ENCODE assay signal across 26 cellular contexts in the genomic region with DNA sequence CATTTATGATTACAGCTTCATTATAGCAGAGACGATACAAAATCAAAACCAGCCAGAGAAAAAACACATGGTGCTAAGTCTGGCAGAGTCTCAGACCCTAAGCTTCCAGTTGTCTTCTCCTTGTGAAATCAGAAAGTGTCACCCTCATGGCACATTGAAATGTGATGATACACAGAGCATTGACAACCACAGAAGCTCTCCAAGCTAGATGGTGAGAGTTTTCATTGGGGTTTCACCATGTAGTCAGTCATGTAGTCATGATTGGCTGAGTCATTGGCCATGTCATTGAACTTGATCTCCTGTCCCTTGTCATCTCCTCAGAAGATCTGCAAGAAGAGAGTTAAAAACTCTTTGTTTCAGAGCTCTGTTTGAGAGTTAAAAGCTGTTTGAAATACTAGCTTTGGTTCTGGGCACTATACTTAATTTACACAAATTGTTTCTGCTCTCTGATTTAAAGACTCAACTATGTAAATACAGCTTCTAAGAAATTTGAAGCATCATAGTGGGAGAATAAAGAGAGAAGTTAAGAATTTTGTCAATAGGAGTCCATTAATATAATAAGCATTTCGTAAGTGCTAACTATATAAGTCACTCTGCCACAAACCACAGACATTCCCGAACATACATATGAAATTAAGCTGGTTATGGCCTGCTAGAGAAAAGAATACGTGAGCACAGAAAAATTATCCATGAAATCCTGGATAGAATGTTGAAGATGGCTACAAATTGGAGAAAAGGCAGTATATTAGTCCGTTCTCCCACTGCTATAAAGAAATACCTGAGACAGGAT.
DNase-seq lines count a peak whose midpoint lies in the region; ATAC-seq and TF ChIP-seq lines count a peak whose summit lies in the region.
"Had no signal": no experiment of that assay in that cellular context is flagged by ENCODE, and none has a peak within 500 bp of the region (broad histone marks: within the 10 kb centered on the region; RNA-seq: fewer than 3 reads in every experiment).

No MANE protein-coding gene starts in this region.

- no peaks in the 10 kb centered on the region for H3K79me2 ChIP-seq in SK-N-SH (ENCODE audit: insufficient read depth)
- H3K79me2 ChIP-seq in smooth muscle cell (ENCODE audit: low read depth) = no peaks in the 10 kb centered on the region

- peak overlapping the region; percentile 4; the same call in 1 of the 2 replicates for H2AFZ ChIP-seq in SK-N-SH (ENCODE audit: low read depth)
- no peak overlapping the region for H2AFZ ChIP-seq in smooth muscle cell (ENCODE audit: low read depth)

- no peak for TF ChIP-seq RAD21 in SK-N-SH (IDR thresholded peaks at IDR 0.05; ENCODE audit: low read length)

- WGBS in SK-N-SH (ENCODE audit: low lambda C conversion rate) = 80% methylated on average over 5 of the region's 5 CpGs
- 73% methylated on average over 5 of the region's 5 CpGs for WGBS in smooth muscle cell (ENCODE audit: low lambda C conversion rate)

- CTCF ChIA-PET in SK-N-SH (lab: Yijun Ruan, JAX) = interaction anchor here (1.3 kb wide), 1 partner anchor 40 kb away, joined by 3 read pairs; no protein-coding TSS in a partner anchor

- no peak for DNase-seq in SK-N-SH
- DNase-seq in RKO (ENCODE audit: low spot score) = peak; percentile 9
- DNase-seq in smooth muscle cell (lab: John Stamatoyannopoulos, UW; ENCODE audit: unreplicated experiment) = no peak
- DNase-seq in dorsolateral prefrontal cortex = no peak
- DNase-seq in GM19238 (ENCODE audit: insufficient read length, low spot score) = no peak
- DNase-seq: 8988T; activated CD4-positive, alpha-beta T cell treated with anti-CD3 and anti-CD28 coated beads, Interleukin-2, amount 50 U/mL, for 4 hours; activated naive CD4-positive, alpha-beta T cell; Caco-2; DND-41; gastrocnemius medialis; mammary epithelial cell; NCI-H1105 treated with DMSO at 0.1 percent for 48 hours; NCI-H2171 treated with DMSO at 0.1 percent for 48 hours; NCI-H526; SIG-M5; T-helper 17 cell; upper lobe of left lung; WERI-Rb-1 had no signal

- H3K9ac ChIP-seq in SK-N-SH = no peak overlapping the region
- no peak overlapping the region for H3K9ac ChIP-seq in smooth muscle cell (ENCODE audit: low read depth)

- no peak for TF ChIP-seq CTCF in SK-N-SH (IDR thresholded peaks at IDR 0.05)
- TF ChIP-seq CTCF in smooth muscle cell (IDR thresholded peaks at IDR 0.05; ENCODE audit: borderline replicate concordance, insufficient read depth, poor library complexity, severe bottlenecking) = no peak
- TF ChIP-seq CTCF in dorsolateral prefrontal cortex (IDR thresholded peaks at IDR 0.05 in 54 of 56, conservative IDR thresholded peaks at IDR 0.05 in 2 of 56; ENCODE audit: low read depth in 1 of 56, partially characterized antibody in 56 of 56) = no peak

- no peak for TF ChIP-seq EP300 in SK-N-SH (IDR thresholded peaks at IDR 0.05; ENCODE audit: borderline replicate concordance in 1 of 2, low read depth in 1 of 2, low read length in 1 of 2)

- H3K9me3 ChIP-seq in SK-N-SH (no peaks in the 10 kb centered on the region), smooth muscle cell (replicated peaks; ENCODE audit: low read depth) (no peaks in the 10 kb centered on the region)
- H3K9me3 ChIP-seq: Caco-2, gastrocnemius medialis, HAP-1, neutrophil, upper lobe of left lung had no signal

- no peak overlapping the region for H3K4me3 ChIP-seq in SK-N-SH (ENCODE audit: low read depth in 2 of 2, low read length in 1 of 2)
- no peak overlapping the region for H3K4me3 ChIP-seq in smooth muscle cell
- H3K4me3 ChIP-seq in dorsolateral prefrontal cortex = no peak overlapping the region
- H3K4me3 ChIP-seq: gastrocnemius medialis, HAP-1, K562, skin epidermis, upper lobe of left lung had no signal

- H3K27me3 ChIP-seq in SK-N-SH (ENCODE audit: insufficient read depth) (no peaks in the 10 kb centered on the region), smooth muscle cell (ENCODE audit: low read depth) (no peaks in the 10 kb centered on the region), dorsolateral prefrontal cortex (no peaks in the 10 kb centered on the region)
- H3K27me3 ChIP-seq: gastrocnemius medialis, neutrophil, upper lobe of left lung had no signal

- H3K36me3 ChIP-seq in SK-N-SH (replicated peaks in 1 of 2; ENCODE audit: control insufficient read depth in 1 of 2, insufficient read depth in 2 of 2, low read length in 1 of 2) (no peaks in the 10 kb centered on the region), smooth muscle cell (ENCODE audit: low read depth) (no peaks in the 10 kb centered on the region)
- H3K36me3 ChIP-seq: gastrocnemius medialis, HAP-1, neutrophil, upper lobe of left lung, WERI-Rb-1 had no signal

- no peaks in the 10 kb centered on the region for H3K9me2 ChIP-seq in SK-N-SH

- H3K4me1 ChIP-seq in SK-N-SH (ENCODE audit: control insufficient read depth in 1 of 2, insufficient read depth in 2 of 2, low read depth in 1 of 2, low read length in 1 of 2) (no peaks in the 10 kb centered on the region), smooth muscle cell (ENCODE audit: low read depth) (no peaks in the 10 kb centered on the region)
- H3K4me1 ChIP-seq: Caco-2, gastrocnemius medialis, HAP-1, upper lobe of left lung had no signal

- ATAC-seq in SK-N-SH treated with all-trans-retinoic acid at 6 μM for 48 hours (no peak), HG03442 (IDR thresholded peaks at IDR 0.05; ENCODE audit: unreplicated experiment) (peak; percentile 79), HG03025 (IDR thresholded peaks at IDR 0.05; ENCODE audit: low FRiP score, unreplicated experiment) (no peak)
- ATAC-seq: gastrocnemius medialis, K562, T-helper 17 cell had no signal

- H3K27ac ChIP-seq in SK-N-SH (ENCODE audit: low read depth in 2 of 2, low read length in 1 of 2) (peak overlapping the region in 1 of 2 experiments; percentile 3; a peak in 1 of 4 replicates), smooth muscle cell (ENCODE audit: low read depth) (peak overlapping the region; percentile 19), dorsolateral prefrontal cortex (no peak overlapping the region)
- H3K27ac ChIP-seq: gastrocnemius medialis, neutrophil, skin epidermis, upper lobe of left lung, WERI-Rb-1 had no signal

- no peaks in the 10 kb centered on the region for H4K20me1 ChIP-seq in SK-N-SH (ENCODE audit: insufficient read depth)
- H4K20me1 ChIP-seq in smooth muscle cell (ENCODE audit: low read depth) = no peaks in the 10 kb centered on the region

- intact Hi-C loops in dorsolateral prefrontal cortex (cut with DNase I) = no loop called here

- H3K4me2 ChIP-seq in SK-N-SH = no peak overlapping the region
- H3K4me2 ChIP-seq in smooth muscle cell = no peak overlapping the region

- H3F3A ChIP-seq in SK-N-SH (replicated peaks; ENCODE audit: insufficient read depth) (peaks cover 3% of the 10 kb centered on the region), smooth muscle cell (ENCODE audit: low read depth) (no peaks in the 10 kb centered on the region)

- POLR2A ChIA-PET in SK-N-SH (lab: Yijun Ruan, JAX) = no interaction called here

TF ChIP-seq in SK-N-SH, 30 proteins besides CTCF, POLR2A, EP300 and RAD21 (continues in another document):
- TF ChIP-seq CHD2 (IDR thresholded peaks at IDR 0.05; ENCODE audit: low read length, partially characterized antibody) (no peak), ELF1 (IDR thresholded peaks at IDR 0.05) (no peak), TCF12 (IDR thresholded peaks at IDR 0.05) (no peak), GABPA (IDR thresholded peaks at IDR 0.05; ENCODE audit: low read depth) (no peak), YY1 (IDR thresholded peaks at IDR 0.05; ENCODE audit: low read depth) (no peak), RFX5 (IDR thresholded peaks at IDR 0.05; ENCODE audit: low read length) (no peak), RCOR1 (IDR thresholded peaks at IDR 0.05; ENCODE audit: low read length) (no peak), GATA2 (CRISPR knock-in tag; IDR thresholded peaks at IDR 0.05) (no peak)
- TF ChIP-seq, protein P1, sequence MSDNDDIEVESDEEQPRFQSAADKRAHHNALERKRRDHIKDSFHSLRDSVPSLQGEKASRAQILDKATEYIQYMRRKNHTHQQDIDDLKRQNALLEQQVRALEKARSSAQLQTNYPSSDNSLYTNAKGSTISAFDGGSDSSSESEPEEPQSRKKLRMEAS (IDR thresholded peaks at IDR 0.05; ENCODE audit: low read depth) = no peak
- TF ChIP-seq, protein P2, sequence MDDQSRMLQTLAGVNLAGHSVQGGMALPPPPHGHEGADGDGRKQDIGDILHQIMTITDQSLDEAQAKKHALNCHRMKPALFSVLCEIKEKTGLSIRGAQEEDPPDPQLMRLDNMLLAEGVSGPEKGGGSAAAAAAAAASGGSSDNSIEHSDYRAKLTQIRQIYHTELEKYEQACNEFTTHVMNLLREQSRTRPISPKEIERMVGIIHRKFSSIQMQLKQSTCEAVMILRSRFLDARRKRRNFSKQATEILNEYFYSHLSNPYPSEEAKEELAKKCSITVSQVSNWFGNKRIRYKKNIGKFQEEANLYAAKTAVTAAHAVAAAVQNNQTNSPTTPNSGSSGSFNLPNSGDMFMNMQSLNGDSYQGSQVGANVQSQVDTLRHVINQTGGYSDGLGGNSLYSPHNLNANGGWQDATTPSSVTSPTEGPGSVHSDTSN (IDR thresholded peaks at IDR 0.05) = no peak

TF ChIP-seq in SK-N-SH treated with all-trans-retinoic acid at 6 μM for 48 hours, 23 proteins besides CTCF, POLR2A, EP300 and RAD21 (continues in another document):
- TF ChIP-seq, protein P3, sequence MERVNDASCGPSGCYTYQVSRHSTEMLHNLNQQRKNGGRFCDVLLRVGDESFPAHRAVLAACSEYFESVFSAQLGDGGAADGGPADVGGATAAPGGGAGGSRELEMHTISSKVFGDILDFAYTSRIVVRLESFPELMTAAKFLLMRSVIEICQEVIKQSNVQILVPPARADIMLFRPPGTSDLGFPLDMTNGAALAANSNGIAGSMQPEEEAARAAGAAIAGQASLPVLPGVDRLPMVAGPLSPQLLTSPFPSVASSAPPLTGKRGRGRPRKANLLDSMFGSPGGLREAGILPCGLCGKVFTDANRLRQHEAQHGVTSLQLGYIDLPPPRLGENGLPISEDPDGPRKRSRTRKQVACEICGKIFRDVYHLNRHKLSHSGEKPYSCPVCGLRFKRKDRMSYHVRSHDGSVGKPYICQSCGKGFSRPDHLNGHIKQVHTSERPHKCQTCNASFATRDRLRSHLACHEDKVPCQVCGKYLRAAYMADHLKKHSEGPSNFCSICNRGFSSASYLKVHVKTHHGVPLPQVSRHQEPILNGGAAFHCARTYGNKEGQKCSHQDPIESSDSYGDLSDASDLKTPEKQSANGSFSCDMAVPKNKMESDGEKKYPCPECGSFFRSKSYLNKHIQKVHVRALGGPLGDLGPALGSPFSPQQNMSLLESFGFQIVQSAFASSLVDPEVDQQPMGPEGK (CRISPR knock-in tag; IDR thresholded peaks at IDR 0.05; ENCODE audit: borderline replicate concordance) = no peak
- no peak for TF ChIP-seq BACH2 (CRISPR knock-in tag; IDR thresholded peaks at IDR 0.05; ENCODE audit: borderline replicate concordance)
